Comparison of ENCODE assay signal across 10 cellular contexts in the genomic region with DNA sequence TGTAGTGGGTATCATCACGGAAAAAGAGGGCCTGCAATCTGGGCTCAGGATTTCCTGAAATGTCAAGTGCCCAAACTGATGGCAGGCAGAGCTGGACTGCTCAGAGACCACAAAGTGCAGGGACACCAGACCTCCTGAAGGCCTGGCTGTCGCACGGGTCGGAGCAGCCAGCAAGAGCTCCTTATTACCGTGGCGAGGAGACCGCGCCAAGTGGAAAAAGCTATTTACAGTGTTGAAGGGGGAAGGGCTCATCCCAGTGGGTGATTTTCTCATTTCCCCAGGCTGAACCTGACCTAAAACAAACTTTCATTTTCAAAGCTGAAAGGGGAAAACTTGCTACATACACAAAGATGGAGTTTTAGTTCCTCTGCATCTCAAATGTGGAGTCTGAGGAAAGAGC.
DNase-seq lines count a peak whose midpoint lies in the region; ATAC-seq and TF ChIP-seq lines count a peak whose summit lies in the region.
"Had no signal": no experiment of that assay in that cellular context is flagged by ENCODE, and none has a peak within 500 bp of the region (broad histone marks: within the 10 kb centered on the region; RNA-seq: fewer than 3 reads in every experiment).

No MANE protein-coding gene starts in this region.

- TF ChIP-seq CTCF in OCI-LY1 (IDR thresholded peaks at IDR 0.05; ENCODE audit: low read length): no peak

- no peak overlapping the region for H2AFZ ChIP-seq in OCI-LY1 (ENCODE audit: low read length)

- peak overlapping the region; percentile 78 for H3K27ac Mint-ChIP-seq in memory B cell

- peaks cover 4% of the 10 kb centered on the region for H3K36me3 Mint-ChIP-seq in memory B cell

- H3K9me2 ChIP-seq in OCI-LY1 (ENCODE audit: low read depth, low read length): no peaks in the 10 kb centered on the region

- peaks cover 23% of the 10 kb centered on the region for H3K4me1 ChIP-seq in OCI-LY1 (ENCODE audit: insufficient read depth, low read length, severe bottlenecking)

- ATAC-seq in GM21717 (IDR thresholded peaks at IDR 0.05; ENCODE audit: unreplicated experiment) (peak; percentile 39), memory B cell (ENCODE audit: low read depth) (peak; percentile 35), HG03097 (IDR thresholded peaks at IDR 0.05; ENCODE audit: low FRiP score, unreplicated experiment) (no peak)

- H3K9me3 ChIP-seq in OCI-LY1 (ENCODE audit: low read length): no peaks in the 10 kb centered on the region

- peaks cover 13% of the 10 kb centered on the region for H3K4me1 Mint-ChIP-seq in memory B cell

- no peaks in the 10 kb centered on the region for H3F3A ChIP-seq in OCI-LY1 (ENCODE audit: insufficient read depth, low read length)

- no peak overlapping the region for H3K9ac ChIP-seq in OCI-LY1 (ENCODE audit: low read length)

- 0 out of 2 replicates have a peak overlapping the region, but pooled peaks have one; percentile 22 for H3K4me2 ChIP-seq in OCI-LY1 (ENCODE audit: low read length)

- H3K27ac ChIP-seq in OCI-LY1 (ENCODE audit: low read depth, low read length, poor library complexity, severe bottlenecking): no peak overlapping the region

- H3K27me3 ChIP-seq in OCI-LY1 (ENCODE audit: insufficient read depth, low read length): no peaks in the 10 kb centered on the region

- H3K4me3 ChIP-seq in OCI-LY1 (ENCODE audit: low read depth, low read length, poor library complexity, severe bottlenecking): no peak overlapping the region

- peak overlapping the region; percentile 79 for H3K4me3 Mint-ChIP-seq in memory B cell

- no peaks in the 10 kb centered on the region for H3K27me3 Mint-ChIP-seq in memory B cell

- DNase-seq in CD1c-positive myeloid dendritic cell (ENCODE audit: extremely low spot score) (peak; percentile 33), memory B cell (ENCODE audit: low spot score in 2 of 2) (no peak), NCI-H1417 (lab: John Stamatoyannopoulos, UW) (no peak), superior temporal gyrus (ENCODE audit: extremely low spot score) (no peak), HT-29 (ENCODE audit: low spot score) (no peak)
- DNase-seq: activated CD8-positive, alpha-beta memory T cell treated with anti-CD3 and anti-CD28 coated beads, Interleukin-2, amount 50 U/mL, for 4 hours; NCI-H1417 treated with DMSO at 0.1 percent for 48 hours had no signal

- no peaks in the 10 kb centered on the region for H4K20me1 ChIP-seq in OCI-LY1 (ENCODE audit: insufficient read depth, low read length)

- H3K9me3 Mint-ChIP-seq in memory B cell: no peaks in the 10 kb centered on the region

- no peaks in the 10 kb centered on the region for H3K36me3 ChIP-seq in OCI-LY1 (ENCODE audit: insufficient read depth, low read length)

- H3K79me2 ChIP-seq in OCI-LY1 (ENCODE audit: insufficient read depth, low read length): no peaks in the 10 kb centered on the region
